ENCODE assay signal across 17 cellular contexts in genomic region chr2:208657468-208657867, GRCh38.
DNase-seq lines count a peak whose midpoint lies in the region; ATAC-seq and TF ChIP-seq lines count a peak whose summit lies in the region.
"Had no signal": no experiment of that assay in that cellular context is flagged by ENCODE, and none has a peak within 500 bp of the region (broad histone marks: within the 10 kb centered on the region; RNA-seq: fewer than 3 reads in every experiment).

No MANE protein-coding gene starts in this region.

- H3K36me3 Mint-ChIP-seq in Calu3 (ENCODE audit: insufficient read depth, unreplicated experiment) (no peaks in the 10 kb centered on the region), glutamatergic neuron (ENCODE audit: unreplicated experiment) (no peaks in the 10 kb centered on the region)
- H3K36me3 Mint-ChIP-seq: activated naive CD4-positive, alpha-beta T cell treated with anti-CD3 and anti-CD28 coated beads, Interleukin-2, amount 50 U/mL, for 72 hours; immature natural killer cell; mesothelial cell of epicardium had no signal

- H3K4me3 Mint-ChIP-seq in Calu3 (ENCODE audit: low read depth, unreplicated experiment) (no peak overlapping the region), glutamatergic neuron (ENCODE audit: unreplicated experiment) (no peak overlapping the region)
- H3K4me3 Mint-ChIP-seq: immature natural killer cell, mesothelial cell of epicardium had no signal

- H3K4me1 Mint-ChIP-seq in Calu3 (ENCODE audit: low read depth, unreplicated experiment) (no peaks in the 10 kb centered on the region), glutamatergic neuron (ENCODE audit: low read depth, unreplicated experiment) (no peaks in the 10 kb centered on the region)
- H3K4me1 Mint-ChIP-seq: immature natural killer cell, mesothelial cell of epicardium had no signal

- H3K27me3 Mint-ChIP-seq in Calu3 (ENCODE audit: unreplicated experiment) (no peaks in the 10 kb centered on the region), glutamatergic neuron (ENCODE audit: unreplicated experiment) (peaks cover 4% of the 10 kb centered on the region)

- TF ChIP-seq CTCF in Calu3 (IDR thresholded peaks at IDR 0.05; ENCODE audit: unreplicated experiment) (no peak), GM12875 (IDR thresholded peaks at IDR 0.05; ENCODE audit: borderline replicate concordance, insufficient read depth, low read depth, low read length) (0 out of 2 replicates have a peak, but pooled peaks have one; percentile 13), OCI-LY7 (conservative IDR thresholded peaks at IDR 0.05; ENCODE audit: low read length) (0 out of 2 replicates have a peak, but pooled peaks have one; percentile 14), glutamatergic neuron (IDR thresholded peaks at IDR 0.05; ENCODE audit: partially characterized antibody, unreplicated experiment) (no peak)

- no peaks in the 10 kb centered on the region for H4K20me1 ChIP-seq in OCI-LY7 (ENCODE audit: insufficient read depth, low read length)

- H3K36me3 ChIP-seq in OCI-LY7 (ENCODE audit: insufficient read depth, low read length): no peaks in the 10 kb centered on the region
- H3K36me3 ChIP-seq in MG63: no peaks in the 10 kb centered on the region
- H3K36me3 ChIP-seq: thyroid gland had no signal

- H3K27me3 ChIP-seq in MG63: no peaks in the 10 kb centered on the region
- H3K27me3 ChIP-seq: thyroid gland had no signal

- H3K4me1 ChIP-seq in OCI-LY7 (ENCODE audit: insufficient read depth, low read length, poor library complexity, severe bottlenecking): no peaks in the 10 kb centered on the region
- H3K4me1 ChIP-seq: thyroid gland had no signal

- no peaks in the 10 kb centered on the region for H3K9me3 ChIP-seq in OCI-LY7 (ENCODE audit: low read length)
- no peaks in the 10 kb centered on the region for H3K9me3 ChIP-seq in MG63
- H3K9me3 ChIP-seq: thyroid gland had no signal

- H3K4me3 ChIP-seq in GM12875 (ENCODE audit: low read depth, low read length): no peak overlapping the region
- no peak overlapping the region for H3K4me3 ChIP-seq in OCI-LY7 (ENCODE audit: low read depth, low read length, poor library complexity, severe bottlenecking)
- H3K4me3 ChIP-seq in MG63: no peak overlapping the region
- H3K4me3 ChIP-seq: SK-N-MC, thyroid gland had no signal

- no peaks in the 10 kb centered on the region for H3K79me2 ChIP-seq in OCI-LY7 (ENCODE audit: insufficient read depth, low read depth, low read length)

- H3K27ac Mint-ChIP-seq in Calu3 (ENCODE audit: unreplicated experiment) (no peak overlapping the region), glutamatergic neuron (ENCODE audit: unreplicated experiment) (peak overlapping the region; percentile 14)
- H3K27ac Mint-ChIP-seq: activated naive CD4-positive, alpha-beta T cell treated with anti-CD3 and anti-CD28 coated beads, Interleukin-2, amount 50 U/mL, for 72 hours; mesothelial cell of epicardium had no signal

- no peaks in the 10 kb centered on the region for H3K9me2 ChIP-seq in OCI-LY7 (ENCODE audit: insufficient read depth, low read length)

- CTCF ChIA-PET in Calu3 (lab: Charles Lee): no interaction called here
- CTCF ChIA-PET in OCI-LY7 (lab: Charles Lee; ENCODE audit: unreplicated experiment): no interaction called here

- POLR2A ChIA-PET in OCI-LY7 (lab: Charles Lee): no interaction called here

- no peak for ATAC-seq in GM21786 (IDR thresholded peaks at IDR 0.05; ENCODE audit: unreplicated experiment)
- ATAC-seq: activated naive CD4-positive, alpha-beta T cell treated with anti-CD3 and anti-CD28 coated beads, Interleukin-2, amount 50 U/mL, for 72 hours; sciatic nerve had no signal

- no peak overlapping the region for H3K4me2 ChIP-seq in OCI-LY7 (ENCODE audit: low read length)

- no peak overlapping the region for H2AFZ ChIP-seq in OCI-LY7 (ENCODE audit: low read length)

- H3K27ac ChIP-seq in OCI-LY7 (ENCODE audit: low read depth, low read length, poor library complexity, severe bottlenecking): no peak overlapping the region
- H3K27ac ChIP-seq: SK-N-MC, thyroid gland had no signal

- BruUV-seq in Calu3 (replicated peaks; lab: Mats Ljungman, UMichigan): no TSS peak
- no TSS peak for BruUV-seq in OCI-LY7 (replicated peaks; lab: Mats Ljungman, UMichigan)

- peaks cover 4% of the 10 kb centered on the region for H3K9me3 Mint-ChIP-seq in Calu3 (ENCODE audit: low read depth, unreplicated experiment)
- H3K9me3 Mint-ChIP-seq in glutamatergic neuron (ENCODE audit: unreplicated experiment): no peaks in the 10 kb centered on the region

- intact Hi-C loops in Calu3 (cut with micrococcal nuclease; ENCODE audit: unreplicated experiment): loop anchor here (2.0 kb wide), 1 partner anchor 191 kb away; no protein-coding TSS in a partner anchor
- intact Hi-C loops in OCI-LY7 (cut with micrococcal nuclease; ENCODE audit: unreplicated experiment): no loop called here

- DNase-seq in Calu3: peak; percentile 5
- no peak for DNase-seq in OCI-LY7 (ENCODE audit: low spot score)
- no peak for DNase-seq in glutamatergic neuron
- DNase-seq in MG63: no peak
- no peak for DNase-seq in NCI-H2081 treated with DMSO at 0.1 percent for 48 hours (lab: John Stamatoyannopoulos, UW)
- DNase-seq: C1 segment of cervical spinal cord; effector CD4-positive, alpha-beta T cell; immature natural killer cell; NCI-H1417 treated with DMSO at 0.1 percent for 48 hours; stimulated activated CD4-positive, alpha-beta T cell treated with anti-CD3 and anti-CD28 coated beads, Interleukin-2, amount 100 ng/mL, for 48 hours; thyroid gland had no signal

Comparison
In these comparisons a context has a peak if more than half of its experiments do, and no peak if none do; other contexts are left out.
1. CTCF ChIP-seq: peak in GM12875 (single experiment) and OCI-LY7 (single experiment); none in Calu3 (single experiment) and glutamatergic neuron (single experiment).